ENCODE assay signal across 3 cellular contexts in genomic region chr3:184121031-184121430, GRCh38. TPM values are rescaled to one million over a fixed set of nuclear protein-coding genes. Genes with fewer than 3 reads are reported as not detected.
"Had no signal": no experiment of that assay in that cellular context is flagged by ENCODE, and none has a peak within 500 bp of the region (broad histone marks: within the 10 kb centered on the region; RNA-seq: fewer than 3 reads in every experiment).

No MANE protein-coding gene starts in this region.

RNA-seq across cellular contexts. Expression of gene HTR3E, which starts 24.2 kb away (rescaled TPM):
- polyA plus RNA-seq: GM23248, GM23338, H1 had no signal
